In the genomic region with DNA sequence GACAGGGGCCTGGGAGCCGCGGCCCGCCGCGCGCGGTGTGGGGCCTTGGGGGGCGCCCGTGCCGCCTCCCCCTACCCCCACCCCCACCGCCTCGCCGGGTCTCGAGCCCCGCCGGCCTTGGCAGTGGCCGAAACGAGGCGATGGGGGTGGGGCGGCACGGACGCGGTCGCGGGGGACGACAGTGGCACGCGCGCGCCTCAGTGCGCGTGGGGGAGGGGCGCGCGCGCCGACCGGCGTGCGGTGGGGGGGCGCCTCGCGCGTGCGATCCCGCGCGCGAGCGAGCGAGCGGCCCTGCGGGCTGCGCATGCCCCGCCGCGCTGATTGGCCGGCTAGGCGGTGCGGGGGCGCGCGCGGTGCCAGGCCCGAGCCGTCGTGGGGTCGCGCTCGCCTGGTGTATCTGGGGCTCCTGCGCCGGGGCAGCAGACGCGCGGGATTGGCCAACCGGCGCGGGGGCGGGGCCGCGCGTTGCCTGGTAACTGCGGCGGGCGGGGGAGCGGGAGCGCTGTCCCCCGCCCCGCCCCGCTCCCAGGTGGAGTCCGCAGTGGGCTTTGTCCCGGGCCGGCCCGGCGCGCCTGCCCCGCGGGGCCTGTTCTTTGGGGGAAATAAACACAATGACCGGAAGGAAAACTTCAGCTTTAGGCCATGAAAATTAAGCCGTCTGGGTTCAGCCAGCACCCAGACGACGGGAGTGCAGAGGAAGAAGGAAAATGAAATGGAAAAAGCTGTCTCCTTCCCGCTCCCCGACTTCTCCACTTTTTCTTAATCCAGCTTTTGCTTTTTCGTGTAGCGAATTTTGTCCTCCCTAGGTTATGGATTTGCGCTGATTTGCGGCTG, we compare ENCODE assay signal across 8 cellular contexts. TPM values are rescaled to one million over a fixed set of nuclear protein-coding genes. Genes with fewer than 3 reads are reported as not detected.
A peak's percentile ranks its signal among the peaks of the same experiment; 100 is the strongest.
DNase-seq lines count a peak whose midpoint lies in the region; TF ChIP-seq lines count a peak whose summit lies in the region.

No MANE protein-coding gene starts in this region.

- peak overlapping the region; percentile 89 for H3K4me3 ChIP-seq in osteoblast (ENCODE audit: insufficient read depth, low read length)

- peaks cover 45% of the 10 kb centered on the region for H4K20me1 ChIP-seq in osteoblast (ENCODE audit: insufficient read depth, low read length)

- peak overlapping the region; percentile 92 for H3K4me3 Mint-ChIP-seq in HFFc6
- H3K4me3 Mint-ChIP-seq in activated naive CD8-positive, alpha-beta T cell, result peak overlapping the region; percentile 88

- peaks cover 11% of the 10 kb centered on the region for H3K36me3 Mint-ChIP-seq in HFFc6 (ENCODE audit: low read depth)
- peaks cover 4% of the 10 kb centered on the region for H3K36me3 Mint-ChIP-seq in activated naive CD8-positive, alpha-beta T cell

- H3K27me3 Mint-ChIP-seq in HFFc6 (ENCODE audit: insufficient read depth), result no peaks in the 10 kb centered on the region
- no peaks in the 10 kb centered on the region for H3K27me3 Mint-ChIP-seq in activated naive CD8-positive, alpha-beta T cell

- H3K27ac Mint-ChIP-seq in HFFc6, result peak overlapping the region; percentile 65
- peak overlapping the region; percentile 92 for H3K27ac Mint-ChIP-seq in activated naive CD8-positive, alpha-beta T cell

- H3K4me2 ChIP-seq in osteoblast (ENCODE audit: insufficient read depth, low read length), result peak overlapping the region; percentile 85

- peaks cover 61% of the 10 kb centered on the region for H3K4me1 ChIP-seq in osteoblast (ENCODE audit: insufficient read depth, low read length)

- H3K79me2 ChIP-seq in osteoblast (ENCODE audit: insufficient read depth, low read length), result peaks cover 55% of the 10 kb centered on the region

- no peaks in the 10 kb centered on the region for H3K27me3 ChIP-seq in osteoblast (ENCODE audit: insufficient read depth, low read length)

- H3K36me3 ChIP-seq in osteoblast (ENCODE audit: insufficient read depth, low read length), result no peaks in the 10 kb centered on the region

- no peaks in the 10 kb centered on the region for H3K9me3 Mint-ChIP-seq in HFFc6
- H3K9me3 Mint-ChIP-seq in activated naive CD8-positive, alpha-beta T cell (ENCODE audit: low read depth), result no peaks in the 10 kb centered on the region

- no peak overlapping the region for H2AFZ ChIP-seq in osteoblast (ENCODE audit: low read length)

- H3K9me3 ChIP-seq in osteoblast (ENCODE audit: low read depth, low read length), result no peaks in the 10 kb centered on the region

- peaks cover 55% of the 10 kb centered on the region for H3K4me1 Mint-ChIP-seq in HFFc6 (ENCODE audit: low read depth)
- H3K4me1 Mint-ChIP-seq in activated naive CD8-positive, alpha-beta T cell (ENCODE audit: low read depth), result peaks cover 62% of the 10 kb centered on the region

- TF ChIP-seq CTCF in HFFc6 (IDR thresholded peaks at IDR 0.05) (no peak), osteoblast (IDR thresholded peaks at IDR 0.05; ENCODE audit: extremely low read depth, low read depth, low read length) (no peak)

- peak; percentile 84 for DNase-seq in GM04504 (ENCODE audit: low read depth)
- DNase-seq in HFFc6, result peak; percentile 87
- peak; percentile 99 for DNase-seq in NCI-H1048 (lab: John Stamatoyannopoulos, UW)
- peak; percentile 74 for DNase-seq in SKM-1 (lab: John Stamatoyannopoulos, UW; ENCODE audit: unreplicated experiment)
- peak; percentile 96 for DNase-seq in glomerular visceral epithelial cell (ENCODE audit: extremely low spot score)
- peak; percentile 100 for DNase-seq in osteoblast (ENCODE audit: insufficient read length, low spot score, missing footprints)

- H3K27ac ChIP-seq in osteoblast (ENCODE audit: low read depth, low read length) (peak overlapping the region; percentile 80), temporal lobe (ENCODE audit: low read depth, low read length) (peak overlapping the region; percentile 99)

RNA-seq across cellular contexts. Expression of a gene that starts 0.9 kb away (rescaled TPM):
- total RNA-seq in HFFc6 (2021; fragmentation: NEBNext Ultra II Directional; extraction: Animal tissue kit (Norgen Biotek cat#: 25700)), result 100 to 1,000 TPM; 139 to 152 (median 151) TPM
- total RNA-seq in osteoblast (143 and 153 TPM in 2 replicates), temporal lobe (221 TPM)

Comparison
In these comparisons a context has a peak if more than half of its experiments do, and no peak if none do; other contexts are left out.
1. Peak in every context shown above with its lines: DNase-seq, H3K4me3 ChIP-seq and H3K27ac ChIP-seq.